In the genomic region with DNA sequence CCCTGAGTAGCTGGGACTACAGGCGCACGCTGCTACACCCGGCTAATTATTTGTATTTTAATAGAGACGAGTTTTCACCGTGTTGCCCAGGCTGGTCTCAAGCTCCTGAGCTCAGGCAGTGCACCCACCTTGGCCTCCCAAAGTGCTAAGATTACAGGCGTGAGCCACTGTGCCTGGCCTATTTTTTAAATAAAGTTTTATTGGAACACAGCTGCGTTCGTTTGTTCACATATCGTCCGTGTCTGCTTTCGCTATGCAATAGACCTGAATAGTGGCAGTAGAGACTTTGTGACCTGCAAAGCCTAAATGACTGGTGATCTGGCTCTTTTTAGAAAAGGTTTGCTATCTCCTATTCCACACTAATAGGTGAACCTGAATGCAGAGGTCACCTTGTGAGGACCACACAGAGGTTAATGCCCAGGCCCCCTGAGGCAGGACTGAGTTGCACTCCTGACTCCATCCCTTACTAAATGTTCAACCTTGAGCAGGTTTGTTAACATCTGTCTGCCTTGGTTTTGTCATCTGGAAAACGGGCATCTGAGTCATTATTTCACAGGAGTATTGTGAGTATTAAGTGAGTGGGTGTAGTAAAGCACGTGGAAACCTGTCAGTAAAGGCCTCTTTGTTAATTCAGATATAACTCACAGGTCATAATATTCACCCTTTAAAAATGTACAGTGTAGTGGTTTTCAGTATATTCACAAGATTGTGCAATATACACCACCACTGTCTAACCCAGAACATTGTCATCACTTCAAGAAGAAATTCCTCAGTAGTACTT, we compare ENCODE assay signal across 1 cellular context.
A peak's percentile ranks its signal among the peaks of the same experiment; 100 is the strongest.
TF ChIP-seq lines count a peak whose summit lies in the region.

No MANE protein-coding gene starts in this region.

TF ChIP-seq in IMR-90, 13 proteins besides CTCF, POLR2A, EP300 and RAD21 (continued from another document):
- TF ChIP-seq RCOR1 (IDR thresholded peaks at IDR 0.05; ENCODE audit: insufficient replicate concordance, low read length) (peak; percentile 97), RFX5 (IDR thresholded peaks at IDR 0.05; ENCODE audit: low read depth, low read length) (no peak)
